21 cellular contexts compared by ENCODE assay signal in the genomic region with DNA sequence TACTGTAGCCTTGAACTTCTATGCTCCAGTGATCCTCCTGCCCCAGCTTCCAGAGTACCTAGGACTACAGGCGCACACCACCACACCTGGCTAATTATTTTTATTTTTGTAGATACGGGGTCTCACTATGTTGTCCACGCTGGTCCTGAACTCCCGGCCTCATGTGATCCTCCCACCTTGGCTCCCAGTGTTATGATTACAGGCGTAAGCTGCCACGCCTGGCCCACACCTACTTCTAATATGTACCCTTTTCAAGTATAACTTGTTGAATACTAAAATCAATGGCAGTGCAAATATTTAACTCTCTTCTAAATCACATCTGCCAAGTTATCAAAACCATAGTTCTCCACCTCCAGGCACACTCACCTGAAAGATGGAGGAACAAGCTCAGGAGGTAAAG. TPM values are rescaled to one million over a fixed set of nuclear protein-coding genes. Genes with fewer than 3 reads are reported as not detected.
DNase-seq lines count a peak whose midpoint lies in the region; ATAC-seq and TF ChIP-seq lines count a peak whose summit lies in the region.
"Had no signal": no experiment of that assay in that cellular context is flagged by ENCODE, and none has a peak within 500 bp of the region (broad histone marks: within the 10 kb centered on the region; RNA-seq: fewer than 3 reads in every experiment).

No MANE protein-coding gene starts in this region.

- no peak overlapping the region for H3K27ac Mint-ChIP-seq in WTC11
- peak overlapping the region; percentile 20 for H3K27ac Mint-ChIP-seq in stimulated activated naive B cell treated with anti-CD40 and anti-IgM and Interleukin-4, amounts not matched to agents 10 μg/mL and 1 μg/mL and 100 μg/mL, for 72 hours
- H3K27ac Mint-ChIP-seq in activated naive CD8-positive, alpha-beta T cell treated with anti-CD3 and anti-CD28 coated beads, Interleukin-2, amount 50 U/mL, for 24 hours: no peak overlapping the region
- H3K27ac Mint-ChIP-seq: CD14-positive monocyte; CD4-positive, CD25-positive, alpha-beta regulatory T cell had no signal

- in situ Hi-C loops in IMR-90 (cut with MboI; ENCODE audit: low sequenced_read_pairs): no loop called here

- H2BK20ac ChIP-seq in IMR-90 (ENCODE audit: low read depth, low read length): no peak overlapping the region

- H4K5ac ChIP-seq in IMR-90 (ENCODE audit: low read depth, low read length): no peak overlapping the region

- POLR2A ChIA-PET in IMR-90 (lab: Charles Lee; ENCODE audit: unreplicated experiment) (no interaction called here), WTC11 (lab: Charles Lee) (no interaction called here)

- H3K27me3 ChIP-seq in IMR-90 (ENCODE audit: control insufficient read depth, insufficient read depth, low read length) (no peaks in the 10 kb centered on the region), left lung (no peaks in the 10 kb centered on the region)
- H3K27me3 ChIP-seq: BE2C, BLaER1 had no signal

- H4K20me1 ChIP-seq in IMR-90 (ENCODE audit: insufficient read depth, low read length): no peaks in the 10 kb centered on the region
- H4K20me1 ChIP-seq: BLaER1 had no signal

- H3K4me1 ChIP-seq in IMR-90 (ENCODE audit: control insufficient read depth, insufficient read depth, low read length): peaks cover 7% of the 10 kb centered on the region
- no peaks in the 10 kb centered on the region for H3K4me1 ChIP-seq in left lung
- H3K4me1 ChIP-seq: BE2C, BLaER1 had no signal

- no peak overlapping the region for H3K23ac ChIP-seq in IMR-90 (ENCODE audit: low read depth, low read length)

- intact Hi-C loops in IMR-90 (cut with micrococcal nuclease): no loop called here
- intact Hi-C loops in left lung (cut with DNase I): no loop called here

- H3K36me3 Mint-ChIP-seq in WTC11: peaks cover 32% of the 10 kb centered on the region
- H3K36me3 Mint-ChIP-seq in stimulated activated naive B cell treated with anti-CD40 and anti-IgM and Interleukin-4, amounts not matched to agents 10 μg/mL and 1 μg/mL and 100 μg/mL, for 72 hours: peaks cover 39 to 60% of the 10 kb centered on the region in 2 donors
- peaks cover 47% of the 10 kb centered on the region for H3K36me3 Mint-ChIP-seq in activated naive CD8-positive, alpha-beta T cell treated with anti-CD3 and anti-CD28 coated beads, Interleukin-2, amount 50 U/mL, for 24 hours (ENCODE audit: low read depth)

- no peak for TF ChIP-seq POLR2A in IMR-90 (IDR thresholded peaks at IDR 0.05; ENCODE audit: low read depth, low read length)

- H3K9me3 ChIP-seq in IMR-90 (ENCODE audit: control insufficient read depth, insufficient read depth, low read length) (no peaks in the 10 kb centered on the region), left lung (no peaks in the 10 kb centered on the region)
- H3K9me3 ChIP-seq: BE2C, BLaER1 had no signal

- H3K4me1 Mint-ChIP-seq in WTC11: no peaks in the 10 kb centered on the region
- H3K4me1 Mint-ChIP-seq in stimulated activated naive B cell treated with anti-CD40 and anti-IgM and Interleukin-4, amounts not matched to agents 10 μg/mL and 1 μg/mL and 100 μg/mL, for 72 hours: peaks cover 0 to 1% of the 10 kb centered on the region in 2 donors
- no peaks in the 10 kb centered on the region for H3K4me1 Mint-ChIP-seq in activated naive CD8-positive, alpha-beta T cell treated with anti-CD3 and anti-CD28 coated beads, Interleukin-2, amount 50 U/mL, for 24 hours
- H3K4me1 Mint-ChIP-seq: CD14-positive monocyte; CD8-positive, alpha-beta memory T cell had no signal

- no peaks in the 10 kb centered on the region for H3K9me3 Mint-ChIP-seq in WTC11
- H3K9me3 Mint-ChIP-seq in stimulated activated naive B cell treated with anti-CD40 and anti-IgM and Interleukin-4, amounts not matched to agents 10 μg/mL and 1 μg/mL and 100 μg/mL, for 72 hours: no peaks in the 10 kb centered on the region
- no peaks in the 10 kb centered on the region for H3K9me3 Mint-ChIP-seq in activated naive CD8-positive, alpha-beta T cell treated with anti-CD3 and anti-CD28 coated beads, Interleukin-2, amount 50 U/mL, for 24 hours
- H3K9me3 Mint-ChIP-seq: CD4-positive, alpha-beta memory T cell; CD8-positive, alpha-beta memory T cell had no signal

- H3K4me2 ChIP-seq in IMR-90 (ENCODE audit: low read depth, low read length): no peak overlapping the region
- H3K4me2 ChIP-seq: BLaER1 had no signal

- no peak overlapping the region for H3K18ac ChIP-seq in IMR-90 (ENCODE audit: low read depth, low read length)

- DNase-seq in IMR-90 (no peak), WTC11 (ENCODE audit: low spot score) (no peak), left lung (no peak)
- DNase-seq in stimulated activated naive B cell treated with anti-CD40 and anti-IgM and Interleukin-4, amounts not matched to agents 10 μg/mL and 1 μg/mL and 100 μg/mL, for 72 hours: no peak
- DNase-seq in activated naive CD8-positive, alpha-beta T cell treated with anti-CD3 and anti-CD28 coated beads, Interleukin-2, amount 50 U/mL, for 24 hours: no peak
- DNase-seq: 8988T; ACHN; BE2C; C1 segment of cervical spinal cord; CD4-positive, alpha-beta memory T cell; CD4-positive, CD25-positive, alpha-beta regulatory T cell; CD8-positive, alpha-beta memory T cell; COR-L47; DMS 273 treated with DMSO at 0.1 percent for 48 hours; DMS79 treated with DMSO at 0.1 percent for 48 hours; GF-D8 had no signal

- H4K8ac ChIP-seq in IMR-90 (ENCODE audit: low read depth in 2 of 2, low read length in 2 of 2): no peak overlapping the region

- H3K9me1 ChIP-seq in IMR-90 (ENCODE audit: insufficient read depth, low read length): no peaks in the 10 kb centered on the region; the same call in 1 of the 2 replicates

- no peaks in the 10 kb centered on the region for H3K79me1 ChIP-seq in IMR-90 (ENCODE audit: low read depth in 1 of 2, low read length in 2 of 2)

- H2BK15ac ChIP-seq in IMR-90 (ENCODE audit: low read depth, low read length): no peak overlapping the region

- no peak overlapping the region for H3K9ac ChIP-seq in IMR-90 (ENCODE audit: low read depth, low read length)
- H3K9ac ChIP-seq: BLaER1 had no signal

- H4K91ac ChIP-seq in IMR-90 (ENCODE audit: insufficient read depth, low read depth, low read length): no peak overlapping the region

- H2AK9ac ChIP-seq in IMR-90 (replicated peaks; ENCODE audit: low read depth, low read length, poor library complexity): no peak overlapping the region

- H3K4me3 Mint-ChIP-seq in WTC11: no peak overlapping the region
- H3K4me3 Mint-ChIP-seq in stimulated activated naive B cell treated with anti-CD40 and anti-IgM and Interleukin-4, amounts not matched to agents 10 μg/mL and 1 μg/mL and 100 μg/mL, for 72 hours: no peak overlapping the region
- no peak overlapping the region for H3K4me3 Mint-ChIP-seq in activated naive CD8-positive, alpha-beta T cell treated with anti-CD3 and anti-CD28 coated beads, Interleukin-2, amount 50 U/mL, for 24 hours
- H3K4me3 Mint-ChIP-seq: CD14-positive monocyte; CD4-positive, alpha-beta memory T cell; CD4-positive, CD25-positive, alpha-beta regulatory T cell; CD8-positive, alpha-beta memory T cell had no signal

- peaks cover 18% of the 10 kb centered on the region for H3K36me3 ChIP-seq in IMR-90 (ENCODE audit: control insufficient read depth, insufficient read depth, low read length)
- peaks cover 0 to 74% of the 10 kb centered on the region in 2 donors for H3K36me3 ChIP-seq in left lung

- CTCF ChIA-PET in IMR-90 (lab: Yijun Ruan, JAX) (interaction anchor here (0.6 to 1.3 kb wide), 3 partner anchors 8 to 184 kb away, joined by 3 read pairs; no protein-coding TSS in a partner anchor), WTC11 (lab: Charles Lee) (no interaction called here)

- H2AK5ac ChIP-seq in IMR-90 (ENCODE audit: low read depth, low read length): 0 out of 2 replicates have a peak overlapping the region, but pooled peaks have one; percentile 15

- TF ChIP-seq CTCF in IMR-90 (conservative IDR thresholded peaks at IDR 0.05; ENCODE audit: low read depth, low read length): no peak
- TF ChIP-seq CTCF in WTC11 (IDR thresholded peaks at IDR 0.05): no peak
- no peak for TF ChIP-seq CTCF in left lung (IDR thresholded peaks at IDR 0.05)

- no peak for ATAC-seq in IMR-90 (ENCODE audit: low read depth)
- ATAC-seq in WTC11: no peak
- ATAC-seq in left lung: peak; percentile 53
- ATAC-seq in stimulated activated naive B cell treated with anti-CD40 and anti-IgM and Interleukin-4, amounts not matched to agents 10 μg/mL and 1 μg/mL and 100 μg/mL, for 72 hours (replicated peaks): no peak
- ATAC-seq in activated naive CD8-positive, alpha-beta T cell treated with anti-CD3 and anti-CD28 coated beads, Interleukin-2, amount 50 U/mL, for 24 hours: no peak
- no peak for ATAC-seq in GM18520 (IDR thresholded peaks at IDR 0.05; ENCODE audit: unreplicated experiment)
- no peak for ATAC-seq in HG03520 (IDR thresholded peaks at IDR 0.05; ENCODE audit: unreplicated experiment)
- no peak for ATAC-seq in GM18517 (IDR thresholded peaks at IDR 0.05; ENCODE audit: unreplicated experiment)

- no peak for TF ChIP-seq RAD21 in IMR-90 (IDR thresholded peaks at IDR 0.05; ENCODE audit: low read length)

- no peak overlapping the region for H3K56ac ChIP-seq in IMR-90 (ENCODE audit: extremely low read depth, insufficient read depth, low read length)

- WGBS in IMR-90 (ENCODE audit: extremely low coverage in 2 of 2, insufficient read length in 1 of 2), 2 experiments: no CpG with 5 or more reads among the region's 6 CpGs

- H3K27me3 Mint-ChIP-seq in WTC11 (ENCODE audit: low read depth): no peaks in the 10 kb centered on the region
- no peaks in the 10 kb centered on the region for H3K27me3 Mint-ChIP-seq in stimulated activated naive B cell treated with anti-CD40 and anti-IgM and Interleukin-4, amounts not matched to agents 10 μg/mL and 1 μg/mL and 100 μg/mL, for 72 hours
- H3K27me3 Mint-ChIP-seq in activated naive CD8-positive, alpha-beta T cell treated with anti-CD3 and anti-CD28 coated beads, Interleukin-2, amount 50 U/mL, for 24 hours: no peaks in the 10 kb centered on the region
- H3K27me3 Mint-ChIP-seq: CD4-positive, alpha-beta memory T cell; CD4-positive, CD25-positive, alpha-beta regulatory T cell; CD8-positive, alpha-beta memory T cell had no signal

- H3K27ac ChIP-seq in IMR-90 (ENCODE audit: insufficient read depth, low read length) (no peak overlapping the region), left lung (no peak overlapping the region)
- H3K27ac ChIP-seq: BLaER1 had no signal

- H3K4me3 ChIP-seq in IMR-90 (ENCODE audit: insufficient read depth, low read depth, low read length) (no peak overlapping the region), left lung (no peak overlapping the region)
- H3K4me3 ChIP-seq: BLaER1 had no signal

- H3K14ac ChIP-seq in IMR-90 (replicated peaks; ENCODE audit: low read depth, low read length): no peak overlapping the region

- dilution Hi-C loops in IMR-90 (cut with HindIII; ENCODE audit: low sequenced_read_pairs, unreplicated experiment): no loop called here

- BruUV-seq in IMR-90 (replicated peaks; lab: Mats Ljungman, UMichigan): no TSS peak

- no peak overlapping the region for H3K4ac ChIP-seq in IMR-90 (ENCODE audit: low read depth, low read length)

- no peak overlapping the region for H2AFZ ChIP-seq in IMR-90 (replicated peaks; ENCODE audit: low read length, poor library complexity)

- no peak overlapping the region for H2BK120ac ChIP-seq in IMR-90 (ENCODE audit: low read depth, low read length)

- no peak overlapping the region for H2BK5ac ChIP-seq in IMR-90 (ENCODE audit: low read depth, low read length, poor library complexity, severe bottlenecking)

RNA-seq across cellular contexts. Expression of a gene that starts 58.7 kb away (rescaled TPM):
- 17.2 and 23.3 TPM in 2 replicates for total RNA-seq in IMR-90 (2012; rRNA removed)
- 8.4 and 10.7 TPM in 2 replicates for polyA plus RNA-seq in IMR-90 (2012; rRNA removed)
- 3.6 and 3.9 TPM in 2 replicates for polyA plus RNA-seq in IMR-90 (2012; cell fraction: cytosol; rRNA removed)
- polyA plus RNA-seq in IMR-90 (2012; cell fraction: nucleus; rRNA removed; ENCODE audit: low replicate concordance): 15.6 and 47.7 TPM in 2 replicates
- 18.1 to 19.8 TPM (median 19.0 TPM) in 3 replicates for total RNA-seq in WTC11 (2021)
- total RNA-seq in left lung: 10 to 100 TPM; 80.5 to 85.6 TPM
